In the genomic region with DNA sequence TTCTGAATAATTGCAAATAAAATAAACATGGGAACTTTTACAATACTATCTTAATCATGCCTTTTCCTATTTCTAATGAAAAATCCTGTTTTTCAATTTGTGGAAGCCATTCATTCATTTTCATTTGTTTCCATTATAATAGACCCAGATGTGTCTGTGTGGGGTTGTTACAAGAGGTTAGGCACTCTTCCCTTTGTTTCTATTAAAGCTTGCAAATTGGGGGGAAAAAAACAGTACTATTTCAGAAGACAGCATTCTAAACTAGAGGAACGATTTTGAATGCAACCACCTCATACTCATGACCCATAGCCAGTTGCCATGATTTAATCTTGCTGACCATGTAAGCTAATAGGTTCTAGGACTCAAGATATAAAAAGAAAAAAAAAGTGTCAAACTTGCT, we compare ENCODE assay signal across 16 cellular contexts.
DNase-seq lines count a peak whose midpoint lies in the region; ATAC-seq, FAIRE-seq and TF ChIP-seq lines count a peak whose summit lies in the region.
"Had no signal": no experiment of that assay in that cellular context is flagged by ENCODE, and none has a peak within 500 bp of the region (broad histone marks: within the 10 kb centered on the region; RNA-seq: fewer than 3 reads in every experiment).

No MANE protein-coding gene starts in this region.

- H3K18ac ChIP-seq in H1 (ENCODE audit: extremely low read depth, low read length), result no peak overlapping the region

- POLR2A ChIA-PET in H1 (lab: Charles Lee; ENCODE audit: partially characterized antibody), result interaction anchor here (1.0 kb wide), 1 partner anchor 11 kb away, joined by 3 read pairs; no protein-coding TSS in a partner anchor
- POLR2A ChIA-PET in naive thymus-derived CD4-positive, alpha-beta T cell (lab: Charles Lee), result no interaction called here

- H3K23me2 ChIP-seq in H1 (ENCODE audit: low read depth, low read length), result no peaks in the 10 kb centered on the region; the same call in 1 of the 2 replicates

- H4K20me1 ChIP-seq in H1 (replicated peaks in 1 of 2; ENCODE audit: control insufficient read depth in 1 of 2, insufficient read depth in 2 of 2, low read length in 2 of 2), result no peaks in the 10 kb centered on the region
- H4K20me1 ChIP-seq: BLaER1 treated with 17β-estradiol and CSF1 and Interleukin-3, amounts not matched to agents 10 nM and 100 nM had no signal

- H3K79me2 ChIP-seq in H1 (ENCODE audit: control insufficient read depth in 1 of 2, insufficient read depth in 2 of 2, low read length in 2 of 2), result no peaks in the 10 kb centered on the region

- no peak overlapping the region for H2BK15ac ChIP-seq in H1 (ENCODE audit: low read length)

- H3K9me3 ChIP-seq in HUES48 (ENCODE audit: control insufficient read depth, insufficient read depth, low read length), result no peaks in the 10 kb centered on the region
- no peaks in the 10 kb centered on the region for H3K9me3 ChIP-seq in H1 (ENCODE audit: insufficient read depth in 2 of 2, low read depth in 1 of 2, low read length in 1 of 2)
- H3K9me3 ChIP-seq in iPS-18a (ENCODE audit: control insufficient read depth, low read depth, low read length), result no peaks in the 10 kb centered on the region
- H3K9me3 ChIP-seq in naive thymus-derived CD4-positive, alpha-beta T cell (ENCODE audit: control insufficient read depth in 2 of 3, low read length in 3 of 3), result no peaks in the 10 kb centered on the region
- H3K9me3 ChIP-seq: BLaER1 treated with 17β-estradiol and CSF1 and Interleukin-3, amounts not matched to agents 10 nM and 100 nM had no signal

- WGBS in H1 (ENCODE audit: extremely low coverage in 1 of 2, insufficient coverage in 1 of 2, insufficient read length in 1 of 2, insufficient replicate concordance in 2 of 2, low coverage in 1 of 2, low lambda C conversion rate in 2 of 2, missing lambda C conversion rate in 1 of 2), 2 experiments, result 0% methylated on average over 1 of the region's 1 CpG; no CpG with 5 or more reads in 1 of the 2 experiments

- no peaks in the 10 kb centered on the region for H3K36me3 Mint-ChIP-seq in naive thymus-derived CD4-positive, alpha-beta T cell
- H3K36me3 Mint-ChIP-seq: CD8-positive, alpha-beta T cell had no signal

- no peak for TF ChIP-seq POLR2A in H1 (IDR thresholded peaks at IDR 0.05; ENCODE audit: control extremely low read depth in 1 of 2, low read depth in 2 of 2, low read length in 2 of 2)

- H3K56ac ChIP-seq in H1 (replicated peaks; ENCODE audit: insufficient read length, low read depth, low read length), result no peak overlapping the region

- H3K9ac ChIP-seq in HUES48 (ENCODE audit: low read depth, low read length), result no peak overlapping the region
- no peak overlapping the region for H3K9ac ChIP-seq in H1 (replicated peaks in 1 of 4; ENCODE audit: extremely low read depth in 1 of 4, low read depth in 3 of 4, low read length in 3 of 4)
- H3K9ac ChIP-seq in iPS-18a (ENCODE audit: low read length), result no peak overlapping the region
- H3K9ac ChIP-seq: BLaER1 treated with 17β-estradiol and CSF1 and Interleukin-3, amounts not matched to agents 10 nM and 100 nM; GM23248 had no signal

- H3K4me2 ChIP-seq in H1 (ENCODE audit: insufficient read depth in 1 of 2, low read depth in 2 of 2, low read length in 2 of 2), result peak overlapping the region; percentile 43 to 55; a peak in 3 of 4 replicates
- H3K4me2 ChIP-seq: BLaER1 treated with 17β-estradiol and CSF1 and Interleukin-3, amounts not matched to agents 10 nM and 100 nM had no signal

- H3K36me3 ChIP-seq in HUES48 (ENCODE audit: control insufficient read depth, insufficient read depth, low read length), result no peaks in the 10 kb centered on the region
- H3K36me3 ChIP-seq in H1 (ENCODE audit: control insufficient read depth in 2 of 4, insufficient read depth in 4 of 4, low read length in 3 of 4), result no peaks in the 10 kb centered on the region
- no peaks in the 10 kb centered on the region for H3K36me3 ChIP-seq in iPS-18a (ENCODE audit: control insufficient read depth, low read depth, low read length)
- no peaks in the 10 kb centered on the region for H3K36me3 ChIP-seq in naive thymus-derived CD4-positive, alpha-beta T cell (ENCODE audit: control insufficient read depth in 2 of 3, insufficient read depth in 3 of 3, low read length in 3 of 3)
- H3K36me3 ChIP-seq: BLaER1 treated with 17β-estradiol and CSF1 and Interleukin-3, amounts not matched to agents 10 nM and 100 nM had no signal

- no peak overlapping the region for H3K27ac Mint-ChIP-seq in naive thymus-derived CD4-positive, alpha-beta T cell
- H3K27ac Mint-ChIP-seq: B cell; CD8-positive, alpha-beta T cell had no signal

- no peak overlapping the region for H2AK5ac ChIP-seq in H1 (ENCODE audit: low read depth, low read length)

- no peaks in the 10 kb centered on the region for H3K9me3 Mint-ChIP-seq in naive thymus-derived CD4-positive, alpha-beta T cell

- CTCF ChIA-PET in H1 (lab: Charles Lee; ENCODE audit: partially characterized antibody), result no interaction called here
- CTCF ChIA-PET in naive thymus-derived CD4-positive, alpha-beta T cell (lab: Charles Lee), result no interaction called here

- no peak overlapping the region for H4K8ac ChIP-seq in H1 (ENCODE audit: extremely low read depth, insufficient read depth, low read length)

- no peak for ATAC-seq in Right ventricle myocardium superior (ENCODE audit: poor library complexity)
- no peak for ATAC-seq in naive thymus-derived CD4-positive, alpha-beta T cell
- ATAC-seq: CD8-positive, alpha-beta T cell had no signal

- H2AFZ ChIP-seq in H1 (ENCODE audit: low read length), result no peak overlapping the region
- H2AFZ ChIP-seq: GM23248 had no signal

- no peaks in the 10 kb centered on the region for H3K4me1 Mint-ChIP-seq in naive thymus-derived CD4-positive, alpha-beta T cell
- H3K4me1 Mint-ChIP-seq: B cell had no signal

- no peak overlapping the region for H3K4me3 Mint-ChIP-seq in naive thymus-derived CD4-positive, alpha-beta T cell
- H3K4me3 Mint-ChIP-seq: B cell; CD8-positive, alpha-beta T cell had no signal

- H3K4me1 ChIP-seq in HUES48 (ENCODE audit: control insufficient read depth, insufficient read depth, low read length), result peaks cover 56% of the 10 kb centered on the region
- H3K4me1 ChIP-seq in H1 (replicated peaks in 1 of 4; ENCODE audit: control insufficient read depth in 3 of 4, insufficient read depth in 4 of 4, low read length in 3 of 4), result peaks cover 0 to 5% (median 1%) of the 10 kb centered on the region in 4 experiments; a peak in 3 of 7 replicates
- peaks cover 54% of the 10 kb centered on the region for H3K4me1 ChIP-seq in iPS-18a (ENCODE audit: control insufficient read depth, low read depth, low read length)
- no peaks in the 10 kb centered on the region for H3K4me1 ChIP-seq in naive thymus-derived CD4-positive, alpha-beta T cell (ENCODE audit: control insufficient read depth in 2 of 2, insufficient read depth in 2 of 2, low read length in 2 of 2)
- H3K4me1 ChIP-seq: BLaER1 treated with 17β-estradiol and CSF1 and Interleukin-3, amounts not matched to agents 10 nM and 100 nM had no signal

- intact Hi-C loops in Right ventricle myocardium superior (cut with DNase I), result no loop called here
- intact Hi-C loops in naive thymus-derived CD4-positive, alpha-beta T cell (cut with micrococcal nuclease), result no loop called here

- H3K4ac ChIP-seq in H1 (replicated peaks; ENCODE audit: insufficient read length, low read depth, low read length), result no peak overlapping the region

- no peak for TF ChIP-seq EP300 in H1 (IDR thresholded peaks at IDR 0.05; ENCODE audit: borderline replicate concordance in 1 of 2, low read depth in 2 of 2, low read length in 2 of 2)

- H2BK5ac ChIP-seq in H1 (ENCODE audit: low read depth, low read length), result no peak overlapping the region

- peak overlapping the region; percentile 80 for H4K5ac ChIP-seq in H1 (ENCODE audit: insufficient read length, low read depth, low read length)

- no peak overlapping the region for H3K23ac ChIP-seq in H1 (ENCODE audit: insufficient read length)

- FAIRE-seq in H1 (lab: Jason Lieb, UNC), result no peak
- FAIRE-seq: GM19239 had no signal

- H3K4me3 ChIP-seq in HUES48 (ENCODE audit: low read depth, low read length) (peak overlapping the region; percentile 32; the same call in 1 of the 2 replicates), H1 (ENCODE audit: extremely low read depth in 1 of 4, insufficient read depth in 2 of 4, low read depth in 3 of 4, low read length in 4 of 4) (peak overlapping the region in 1 of 4 experiments; percentile 46; a peak in 2 of 8 replicates), iPS-18a (ENCODE audit: low read length) (peak overlapping the region; percentile 46)
- no peak overlapping the region for H3K4me3 ChIP-seq in naive thymus-derived CD4-positive, alpha-beta T cell (ENCODE audit: low read length)
- H3K4me3 ChIP-seq: BLaER1 treated with 17β-estradiol and CSF1 and Interleukin-3, amounts not matched to agents 10 nM and 100 nM; GM23248 had no signal

- no peak for TF ChIP-seq CTCF in H1 (IDR thresholded peaks at IDR 0.05; ENCODE audit: control extremely low read depth in 1 of 3, insufficient read depth in 1 of 3, low read depth in 1 of 3, low read length in 3 of 3)

- no peak overlapping the region for H2BK20ac ChIP-seq in H1 (ENCODE audit: low read length)

- H3K79me1 ChIP-seq in H1 (ENCODE audit: low read depth, low read length), result no peaks in the 10 kb centered on the region

- H2BK120ac ChIP-seq in H1 (replicated peaks; ENCODE audit: low read depth, low read length), result no peak overlapping the region

- H3K14ac ChIP-seq in H1 (ENCODE audit: insufficient read length), result no peak overlapping the region

- H3K27me3 ChIP-seq in HUES48 (ENCODE audit: control insufficient read depth, insufficient read depth, low read length) (no peaks in the 10 kb centered on the region), H1 (replicated peaks in 1 of 4; ENCODE audit: control insufficient read depth in 3 of 4, extremely low read depth in 1 of 4, insufficient read depth in 3 of 4, low read length in 3 of 4) (no peaks in the 10 kb centered on the region), iPS-18a (ENCODE audit: control insufficient read depth, insufficient read depth, low read length) (no peaks in the 10 kb centered on the region)
- no peaks in the 10 kb centered on the region for H3K27me3 ChIP-seq in naive thymus-derived CD4-positive, alpha-beta T cell (ENCODE audit: control insufficient read depth in 2 of 2, insufficient read depth in 2 of 2, low read length in 2 of 2)
- H3K27me3 ChIP-seq: BLaER1 treated with 17β-estradiol and CSF1 and Interleukin-3, amounts not matched to agents 10 nM and 100 nM had no signal

- H4K91ac ChIP-seq in H1 (replicated peaks; ENCODE audit: insufficient read length, low read length), result no peak overlapping the region

- no peaks in the 10 kb centered on the region for H3K27me3 Mint-ChIP-seq in naive thymus-derived CD4-positive, alpha-beta T cell
- H3K27me3 Mint-ChIP-seq: B cell had no signal

- H3K27ac ChIP-seq in HUES48 (ENCODE audit: low read depth, low read length) (peak overlapping the region; percentile 53), H1 (ENCODE audit: low read depth, low read length) (no peak overlapping the region), iPS-18a (ENCODE audit: low read length) (no peak overlapping the region)
- no peak overlapping the region for H3K27ac ChIP-seq in naive thymus-derived CD4-positive, alpha-beta T cell (ENCODE audit: low read depth, low read length)
- H3K27ac ChIP-seq: BLaER1 treated with 17β-estradiol and CSF1 and Interleukin-3, amounts not matched to agents 10 nM and 100 nM; GM23248 had no signal

- DNase-seq in H1 (ENCODE audit: low read depth in 1 of 2, low spot score in 2 of 2), result no peak
- DNase-seq in Right ventricle myocardium superior, result no peak
- DNase-seq in naive thymus-derived CD4-positive, alpha-beta T cell, result no peak
- DNase-seq in RKO (ENCODE audit: low spot score), result no peak
- DNase-seq in NCI-H1105 treated with DMSO at 0.1 percent for 48 hours (lab: John Stamatoyannopoulos, UW), result no peak
- DNase-seq: Calu3; CD8-positive, alpha-beta T cell; DMS79 treated with DMSO at 0.1 percent for 48 hours; GF-D8; GM23248; H7 had no signal

- TF ChIP-seq RAD21 in H1 (IDR thresholded peaks at IDR 0.05 in 1 of 2, conservative IDR thresholded peaks at IDR 0.05 in 1 of 2; ENCODE audit: low read depth in 2 of 2, low read length in 2 of 2), result no peak

- H2BK12ac ChIP-seq in H1 (ENCODE audit: low read depth, low read length), result no peak overlapping the region
